Comparison of ENCODE assay signal across 15 cellular contexts in genomic region chr3:68996356-68996995, GRCh38. TPM values are rescaled to one million over a fixed set of nuclear protein-coding genes. Genes with fewer than 3 reads are reported as not detected.
DNase-seq lines count a peak whose midpoint lies in the region; ATAC-seq and TF ChIP-seq lines count a peak whose summit lies in the region.
"Had no signal": no experiment of that assay in that cellular context is flagged by ENCODE, and none has a peak within 500 bp of the region (broad histone marks: within the 10 kb centered on the region; RNA-seq: fewer than 3 reads in every experiment).

No MANE protein-coding gene starts in this region.

- no peaks in the 10 kb centered on the region for H4K20me1 ChIP-seq in mammary epithelial cell (ENCODE audit: insufficient read depth, low read length)

- no peak overlapping the region for H2AFZ ChIP-seq in mammary epithelial cell (ENCODE audit: low read depth, low read length)

- H3K36me3 ChIP-seq in mammary epithelial cell (ENCODE audit: insufficient read depth, low read length) = peaks cover 23% of the 10 kb centered on the region

- in situ Hi-C loops in mammary epithelial cell (cut with MboI; ENCODE audit: low sequenced_read_pairs in 2 of 2) = no loop called here

- H3K4me2 ChIP-seq in mammary epithelial cell (ENCODE audit: insufficient read depth, low read depth, low read length) = no peak overlapping the region

- H3K27me3 ChIP-seq in mammary epithelial cell (ENCODE audit: insufficient read depth, low read length) = no peaks in the 10 kb centered on the region
- H3K27me3 ChIP-seq: SJSA1 had no signal

- H3K9me3 ChIP-seq in mammary epithelial cell (replicated peaks; ENCODE audit: insufficient read depth, low read length) = no peaks in the 10 kb centered on the region
- H3K9me3 ChIP-seq: SJSA1, thoracic aorta had no signal

- no peak overlapping the region for H3K4me3 Mint-ChIP-seq in HFFc6
- no peak overlapping the region for H3K4me3 Mint-ChIP-seq in activated naive CD4-positive, alpha-beta T cell treated with anti-CD3 and anti-CD28 coated beads, Interleukin-2, amount 10 ng/mL, durations not matched to agents 7 days and 5 days
- no peak overlapping the region for H3K4me3 Mint-ChIP-seq in natural killer cell treated with Interleukin-12 subunit alpha and Interleukin-12 subunit beta and Interleukin-15 and Interleukin-18, amount 100 ng/mL, for 72 hours
- H3K4me3 Mint-ChIP-seq: CD8-positive, alpha-beta T cell; effector memory CD8-positive, alpha-beta T cell had no signal

- peak; percentile 20 for DNase-seq in EH (ENCODE audit: low read depth)
- DNase-seq in HFFc6 = peak; percentile 36
- peak; percentile 89 for DNase-seq in mammary epithelial cell
- peak; percentile 17 for DNase-seq in kidney tubule cell (ENCODE audit: low spot score)
- DNase-seq in GM19238 (ENCODE audit: insufficient read length, low spot score) = no peak
- DNase-seq in activated naive CD4-positive, alpha-beta T cell treated with anti-CD3 and anti-CD28 coated beads, Interleukin-2, amount 10 ng/mL, durations not matched to agents 7 days and 5 days = no peak
- no peak for DNase-seq in natural killer cell treated with Interleukin-12 subunit alpha and Interleukin-12 subunit beta and Interleukin-15 and Interleukin-18, amount 100 ng/mL, for 72 hours (ENCODE audit: low spot score)
- DNase-seq: activated gamma-delta T cell; CD8-positive, alpha-beta T cell; effector memory CD8-positive, alpha-beta T cell; EL; NCI-H2081 treated with DMSO at 0.1 percent for 48 hours; T-helper 9 cell had no signal

- peak overlapping the region; percentile 44 for H3K27ac Mint-ChIP-seq in HFFc6
- no peak overlapping the region for H3K27ac Mint-ChIP-seq in activated naive CD4-positive, alpha-beta T cell treated with anti-CD3 and anti-CD28 coated beads, Interleukin-2, amount 10 ng/mL, durations not matched to agents 7 days and 5 days
- H3K27ac Mint-ChIP-seq in natural killer cell treated with Interleukin-12 subunit alpha and Interleukin-12 subunit beta and Interleukin-15 and Interleukin-18, amount 100 ng/mL, for 72 hours = no peak overlapping the region
- H3K27ac Mint-ChIP-seq: CD8-positive, alpha-beta T cell; effector memory CD8-positive, alpha-beta T cell had no signal

- H3K4me3 ChIP-seq in mammary epithelial cell (replicated peaks in 1 of 3; ENCODE audit: insufficient read depth in 1 of 3, low read depth in 2 of 3, low read length in 3 of 3) = no peak overlapping the region
- H3K4me3 ChIP-seq: SJSA1, thoracic aorta had no signal

- intact Hi-C loops in mammary epithelial cell (cut with micrococcal nuclease) = no loop called here

- no peaks in the 10 kb centered on the region for H3K9me3 Mint-ChIP-seq in HFFc6
- no peaks in the 10 kb centered on the region for H3K9me3 Mint-ChIP-seq in activated naive CD4-positive, alpha-beta T cell treated with anti-CD3 and anti-CD28 coated beads, Interleukin-2, amount 10 ng/mL, durations not matched to agents 7 days and 5 days
- no peaks in the 10 kb centered on the region for H3K9me3 Mint-ChIP-seq in natural killer cell treated with Interleukin-12 subunit alpha and Interleukin-12 subunit beta and Interleukin-15 and Interleukin-18, amount 100 ng/mL, for 72 hours
- H3K9me3 Mint-ChIP-seq: CD8-positive, alpha-beta T cell; effector memory CD8-positive, alpha-beta T cell had no signal

- no peaks in the 10 kb centered on the region for H3K79me2 ChIP-seq in mammary epithelial cell (ENCODE audit: insufficient read depth, low read length)

- dilution Hi-C loops in mammary epithelial cell (cut with HindIII; ENCODE audit: low sequenced_read_pairs) = no loop called here

- no peaks in the 10 kb centered on the region for H3K27me3 Mint-ChIP-seq in HFFc6 (ENCODE audit: insufficient read depth)
- no peaks in the 10 kb centered on the region for H3K27me3 Mint-ChIP-seq in activated naive CD4-positive, alpha-beta T cell treated with anti-CD3 and anti-CD28 coated beads, Interleukin-2, amount 10 ng/mL, durations not matched to agents 7 days and 5 days
- no peaks in the 10 kb centered on the region for H3K27me3 Mint-ChIP-seq in natural killer cell treated with Interleukin-12 subunit alpha and Interleukin-12 subunit beta and Interleukin-15 and Interleukin-18, amount 100 ng/mL, for 72 hours
- H3K27me3 Mint-ChIP-seq: effector memory CD8-positive, alpha-beta T cell had no signal

- no peak overlapping the region for H3K9ac ChIP-seq in mammary epithelial cell (ENCODE audit: insufficient read depth, low read length)

- CTCF ChIA-PET in mammary epithelial cell (lab: Charles Lee; ENCODE audit: low non-redundant PET) = no interaction called here
- CTCF ChIA-PET in activated naive CD4-positive, alpha-beta T cell treated with anti-CD3 and anti-CD28 coated beads, Interleukin-2, amount 10 ng/mL, durations not matched to agents 7 days and 5 days (lab: Charles Lee) = no interaction called here

- TF ChIP-seq CTCF in HFFc6 (IDR thresholded peaks at IDR 0.05) (no peak), mammary epithelial cell (conservative IDR thresholded peaks at IDR 0.05 in 1 of 2, IDR thresholded peaks at IDR 0.05 in 1 of 2; ENCODE audit: extremely low read depth in 1 of 2, insufficient read depth in 1 of 2, low read depth in 1 of 2, low read length in 2 of 2) (no peak)

- WGBS in mammary epithelial cell (ENCODE audit: low coverage, missing lambda C conversion rate) = 50% methylated on average over 8 of the region's 8 CpGs

- H3K27ac ChIP-seq in mammary epithelial cell (ENCODE audit: insufficient read depth, low read depth, low read length) = no peak overlapping the region
- H3K27ac ChIP-seq: SJSA1 had no signal

- H3K36me3 Mint-ChIP-seq in HFFc6 (ENCODE audit: low read depth) = peaks cover 51% of the 10 kb centered on the region
- H3K36me3 Mint-ChIP-seq in activated naive CD4-positive, alpha-beta T cell treated with anti-CD3 and anti-CD28 coated beads, Interleukin-2, amount 10 ng/mL, durations not matched to agents 7 days and 5 days = peaks cover 36% of the 10 kb centered on the region
- peaks cover 28% of the 10 kb centered on the region for H3K36me3 Mint-ChIP-seq in natural killer cell treated with Interleukin-12 subunit alpha and Interleukin-12 subunit beta and Interleukin-15 and Interleukin-18, amount 100 ng/mL, for 72 hours

- peaks cover 14% of the 10 kb centered on the region for H3K4me1 Mint-ChIP-seq in HFFc6 (ENCODE audit: low read depth)
- no peaks in the 10 kb centered on the region for H3K4me1 Mint-ChIP-seq in activated naive CD4-positive, alpha-beta T cell treated with anti-CD3 and anti-CD28 coated beads, Interleukin-2, amount 10 ng/mL, durations not matched to agents 7 days and 5 days
- H3K4me1 Mint-ChIP-seq in natural killer cell treated with Interleukin-12 subunit alpha and Interleukin-12 subunit beta and Interleukin-15 and Interleukin-18, amount 100 ng/mL, for 72 hours (ENCODE audit: low read depth in 2 of 2) = peaks cover 4 to 13% of the 10 kb centered on the region in 2 donors

- no peak for ATAC-seq in natural killer cell treated with Interleukin-12 subunit alpha and Interleukin-12 subunit beta and Interleukin-15 and Interleukin-18, amount 100 ng/mL, for 72 hours
- ATAC-seq: CD8-positive, alpha-beta T cell; effector memory CD8-positive, alpha-beta T cell had no signal

- H3K4me1 ChIP-seq in mammary epithelial cell (ENCODE audit: insufficient read depth, low read length) = peaks cover 14% of the 10 kb centered on the region

- BruUV-seq in mammary epithelial cell (replicated peaks; lab: Mats Ljungman, UMichigan) = no TSS peak

RNA-seq across cellular contexts. Expression of gene EOGT, which starts 17.0 kb away (rescaled TPM):
- 10 to 100 TPM; 26.9 to 31.6 (median 28.2) TPM for total RNA-seq in HFFc6 (2021; fragmentation: NEBNext Ultra II Directional; extraction: Animal tissue kit (Norgen Biotek cat#: 25700))
- total RNA-seq in mammary epithelial cell = 100 to 1,000 TPM in 1 of 2 donors, 10 to 100 TPM in 1; 52.4 to 194 TPM
- polyA plus RNA-seq in mammary epithelial cell = 28.8 TPM
- 38.8 TPM for polyA minus RNA-seq in mammary epithelial cell
- 10 to 100 TPM; 12.0 to 31.8 TPM for total RNA-seq in natural killer cell treated with Interleukin-12 subunit alpha and Interleukin-12 subunit beta and Interleukin-15 and Interleukin-18, amount 100 ng/mL, for 72 hours

RNA-seq across cellular contexts. Expression of gene TMF1, which starts 55.7 kb away (rescaled TPM):
- total RNA-seq in HFFc6 (2021; fragmentation: NEBNext Ultra II Directional; extraction: Animal tissue kit (Norgen Biotek cat#: 25700)) = 10 to 100 TPM; 43.7 to 46.9 (median 45.2) TPM
- total RNA-seq in mammary epithelial cell = 10 to 100 TPM; 35.4 to 46.3 TPM
- polyA plus RNA-seq in mammary epithelial cell = 11.9 TPM
- polyA minus RNA-seq in mammary epithelial cell = 12.4 TPM
- total RNA-seq in natural killer cell treated with Interleukin-12 subunit alpha and Interleukin-12 subunit beta and Interleukin-15 and Interleukin-18, amount 100 ng/mL, for 72 hours = 10 to 100 TPM; 42.2 to 43.7 TPM

Comparison
In these comparisons a context has a peak if more than half of its experiments do, and no peak if none do; other contexts are left out.
1. DNase-seq: peak in EH (single experiment), HFFc6 (single experiment), mammary epithelial cell (single experiment) and kidney tubule cell (single experiment); none in GM19238 (single experiment), activated naive CD4-positive, alpha-beta T cell treated with anti-CD3 and anti-CD28 coated beads, Interleukin-2, amount 10 ng/mL, durations not matched to agents 7 days and 5 days (single experiment) and natural killer cell treated with Interleukin-12 subunit alpha and Interleukin-12 subunit beta and Interleukin-15 and Interleukin-18, amount 100 ng/mL, for 72 hours (single experiment).